ENCODE assay signal across 9 cellular contexts in the genomic region with DNA sequence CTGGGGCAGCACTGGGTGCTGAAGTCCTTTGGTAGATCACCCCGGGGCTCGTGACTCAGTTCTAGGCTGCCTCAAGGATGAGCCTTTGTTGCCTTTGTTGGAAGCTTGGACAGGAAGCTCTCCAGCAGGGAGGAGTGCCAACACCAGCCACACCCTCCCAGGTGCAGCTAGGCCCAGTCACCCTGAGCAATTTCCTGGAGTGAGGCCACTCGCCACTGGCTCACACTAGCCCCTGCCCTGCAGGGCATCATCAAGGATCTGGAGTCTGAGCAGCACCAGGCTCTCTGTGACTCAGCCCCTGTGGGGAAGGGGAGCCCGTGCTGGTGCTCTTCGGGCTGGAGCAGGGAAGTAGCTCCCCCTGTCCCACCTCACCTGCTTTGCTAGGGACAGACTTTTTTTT. TPM values are rescaled to one million over a fixed set of nuclear protein-coding genes. Genes with fewer than 3 reads are reported as not detected.
DNase-seq lines count a peak whose midpoint lies in the region; ATAC-seq and TF ChIP-seq lines count a peak whose summit lies in the region.
"Had no signal": no experiment of that assay in that cellular context is flagged by ENCODE, and none has a peak within 500 bp of the region (broad histone marks: within the 10 kb centered on the region; RNA-seq: fewer than 3 reads in every experiment).

No MANE protein-coding gene starts in this region.

- no peak overlapping the region for H3K4me3 Mint-ChIP-seq in activated CD8-positive, alpha-beta T cell treated with anti-CD3 and anti-CD28 coated beads, Interleukin-2, amount 10 ng/mL, durations not matched to agents 7 days and 5 days

- H3K9me3 ChIP-seq in lower lobe of right lung, result no peaks in the 10 kb centered on the region

- no peak overlapping the region for H3K27ac Mint-ChIP-seq in activated CD8-positive, alpha-beta T cell treated with anti-CD3 and anti-CD28 coated beads, Interleukin-2, amount 10 ng/mL, durations not matched to agents 7 days and 5 days

- peaks cover 31% of the 10 kb centered on the region for H3K27me3 Mint-ChIP-seq in activated CD8-positive, alpha-beta T cell treated with anti-CD3 and anti-CD28 coated beads, Interleukin-2, amount 10 ng/mL, durations not matched to agents 7 days and 5 days (ENCODE audit: low read depth)

- no peaks in the 10 kb centered on the region for H3K36me3 Mint-ChIP-seq in activated CD8-positive, alpha-beta T cell treated with anti-CD3 and anti-CD28 coated beads, Interleukin-2, amount 10 ng/mL, durations not matched to agents 7 days and 5 days (ENCODE audit: low read depth)

- peak overlapping the region; percentile 24 for H3K27ac ChIP-seq in lower lobe of right lung

- CTCF ChIA-PET in activated CD8-positive, alpha-beta T cell treated with anti-CD3 and anti-CD28 coated beads, Interleukin-2, amount 10 ng/mL, durations not matched to agents 7 days and 5 days (lab: Charles Lee), result interaction anchor here (1.1 kb wide), 1 partner anchor 95 kb away, joined by 3 read pairs; no protein-coding TSS in a partner anchor

- no peaks in the 10 kb centered on the region for H3K9me3 Mint-ChIP-seq in activated CD8-positive, alpha-beta T cell treated with anti-CD3 and anti-CD28 coated beads, Interleukin-2, amount 10 ng/mL, durations not matched to agents 7 days and 5 days (ENCODE audit: insufficient read depth)

- no peaks in the 10 kb centered on the region for H3K27me3 ChIP-seq in lower lobe of right lung (ENCODE audit: low read depth)

- DNase-seq in DMS153 (lab: John Stamatoyannopoulos, UW) (peak; percentile 94), LoVo (ENCODE audit: low spot score) (peak; percentile 94), lower lobe of right lung (no peak), NOMO-1 (lab: John Stamatoyannopoulos, UW; ENCODE audit: unreplicated experiment in 2 of 2) (no peak)
- no peak for DNase-seq in activated CD8-positive, alpha-beta T cell treated with anti-CD3 and anti-CD28 coated beads, Interleukin-2, amount 10 ng/mL, durations not matched to agents 7 days and 5 days
- no peak for DNase-seq in stimulated activated CD4-positive, alpha-beta T cell treated with anti-CD3 and anti-CD28 coated beads, Interleukin-4, amount 100 ng/mL, for 24 hours
- DNase-seq: effector CD8-positive, alpha-beta T cell had no signal

- no peak for TF ChIP-seq CTCF in lower lobe of right lung (IDR thresholded peaks at IDR 0.05)

- intact Hi-C loops in lower lobe of right lung (cut with DNase I), result no loop called here

- no peaks in the 10 kb centered on the region for H3K36me3 ChIP-seq in lower lobe of right lung

- peak; percentile 41 for ATAC-seq in activated CD8-positive, alpha-beta T cell treated with anti-CD3 and anti-CD28 coated beads, Interleukin-2, amount 10 ng/mL, durations not matched to agents 7 days and 5 days
- peak; percentile 71 to 84 for ATAC-seq in lower lobe of right lung
- no peak for ATAC-seq in HG02678 (IDR thresholded peaks at IDR 0.05; ENCODE audit: unreplicated experiment)
- no peak for ATAC-seq in HG02642 (IDR thresholded peaks at IDR 0.05; ENCODE audit: poor library complexity, unreplicated experiment)

- H3K4me1 ChIP-seq in lower lobe of right lung, result no peaks in the 10 kb centered on the region

- POLR2A ChIA-PET in activated CD8-positive, alpha-beta T cell treated with anti-CD3 and anti-CD28 coated beads, Interleukin-2, amount 10 ng/mL, durations not matched to agents 7 days and 5 days (lab: Charles Lee), result interaction anchor here (1.2 kb wide), 1 partner anchor 14 kb away, joined by 3 read pairs; no protein-coding TSS in a partner anchor

- H3K4me1 Mint-ChIP-seq in activated CD8-positive, alpha-beta T cell treated with anti-CD3 and anti-CD28 coated beads, Interleukin-2, amount 10 ng/mL, durations not matched to agents 7 days and 5 days (ENCODE audit: low read depth), result no peaks in the 10 kb centered on the region

- no peak overlapping the region for H3K4me3 ChIP-seq in lower lobe of right lung

RNA-seq across cellular contexts. Expression of a gene that starts 6.7 kb away (rescaled TPM):
- total RNA-seq in activated CD8-positive, alpha-beta T cell treated with anti-CD3 and anti-CD28 coated beads, Interleukin-2, amount 10 ng/mL, durations not matched to agents 7 days and 5 days, result not detected
- 90.0 TPM for total RNA-seq in lower lobe of right lung

Comparison
In these comparisons a context has a peak if more than half of its experiments do, and no peak if none do; other contexts are left out.
1. DNase-seq: peak in DMS153 (single experiment) and LoVo (single experiment); none in activated CD8-positive, alpha-beta T cell treated with anti-CD3 and anti-CD28 coated beads, Interleukin-2, amount 10 ng/mL, durations not matched to agents 7 days and 5 days (single experiment), lower lobe of right lung (single experiment), NOMO-1 (0 of 2) and stimulated activated CD4-positive, alpha-beta T cell treated with anti-CD3 and anti-CD28 coated beads, Interleukin-4, amount 100 ng/mL, for 24 hours (single experiment).
2. ATAC-seq: peak in activated CD8-positive, alpha-beta T cell treated with anti-CD3 and anti-CD28 coated beads, Interleukin-2, amount 10 ng/mL, durations not matched to agents 7 days and 5 days (single experiment) and lower lobe of right lung (2 of 2); none in HG02678 (single experiment) and HG02642 (single experiment).
3. RNA of a gene that starts 6.7 kb away (total RNA-seq): 90.0 TPM in lower lobe of right lung (single experiment); not detected in activated CD8-positive, alpha-beta T cell treated with anti-CD3 and anti-CD28 coated beads, Interleukin-2, amount 10 ng/mL, durations not matched to agents 7 days and 5 days; every median in the first group is over 10 times any median in the second.